ENCODE assay signal across 11 cellular contexts in the genomic region with DNA sequence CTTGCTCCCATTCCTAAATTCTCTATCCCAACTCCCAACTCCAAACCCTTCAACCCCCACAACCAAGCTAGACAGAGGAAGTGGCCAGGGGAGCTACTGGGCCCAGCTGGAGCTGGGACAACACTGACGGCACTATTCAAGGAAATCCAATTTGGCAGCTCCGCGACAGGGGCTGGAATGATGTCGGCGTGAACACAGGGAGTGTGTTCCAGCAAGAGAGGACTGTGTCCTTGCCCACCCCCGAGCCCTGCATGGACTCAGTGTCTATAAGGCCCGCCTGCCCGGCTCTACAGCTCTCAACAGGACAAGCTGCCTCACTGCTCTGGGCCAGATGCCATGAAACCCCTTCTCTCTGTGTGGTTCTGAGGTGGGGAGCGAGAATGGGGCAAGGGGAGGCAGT. TPM values are rescaled to one million over a fixed set of nuclear protein-coding genes. Genes with fewer than 3 reads are reported as not detected.
DNase-seq lines count a peak whose midpoint lies in the region; ATAC-seq and TF ChIP-seq lines count a peak whose summit lies in the region.
"Had no signal": no experiment of that assay in that cellular context is flagged by ENCODE, and none has a peak within 500 bp of the region (broad histone marks: within the 10 kb centered on the region; RNA-seq: fewer than 3 reads in every experiment).

No MANE protein-coding gene starts in this region.

- H3K36me3 ChIP-seq in tibial artery, result peaks cover 0 to 32% (median 12%) of the 10 kb centered on the region in 3 donors

- no peak overlapping the region for H3K4me3 Mint-ChIP-seq in activated CD4-positive, alpha-beta memory T cell treated with anti-CD3 and anti-CD28 coated beads, Interleukin-2, amount 10 ng/mL, durations not matched to agents 7 days and 5 days
- H3K4me3 Mint-ChIP-seq in activated CD4-positive, alpha-beta memory T cell treated with anti-CD3 and anti-CD28 coated beads for 36 hours, result no peak overlapping the region
- no peak overlapping the region for H3K4me3 Mint-ChIP-seq in neural crest cell

- H3K9me3 Mint-ChIP-seq in activated CD4-positive, alpha-beta memory T cell treated with anti-CD3 and anti-CD28 coated beads, Interleukin-2, amount 10 ng/mL, durations not matched to agents 7 days and 5 days, result no peaks in the 10 kb centered on the region
- no peaks in the 10 kb centered on the region for H3K9me3 Mint-ChIP-seq in activated CD4-positive, alpha-beta memory T cell treated with anti-CD3 and anti-CD28 coated beads for 36 hours
- H3K9me3 Mint-ChIP-seq in neural crest cell, result no peaks in the 10 kb centered on the region

- CTCF ChIA-PET in activated CD4-positive, alpha-beta memory T cell treated with anti-CD3 and anti-CD28 coated beads, Interleukin-2, amount 10 ng/mL, durations not matched to agents 7 days and 5 days (lab: Charles Lee), result interaction anchor here (0.8 to 1.4 kb wide), 3 partner anchors 9 to 40 kb away, joined by 3 to 4 read pairs (median 3); no protein-coding TSS in a partner anchor
- CTCF ChIA-PET in activated CD4-positive, alpha-beta memory T cell treated with anti-CD3 and anti-CD28 coated beads for 36 hours (lab: Charles Lee), result interaction anchor here (0.8 to 1.0 kb wide), 3 partner anchors 9 to 106 kb away, joined by 3 to 5 read pairs (median 4); no protein-coding TSS in a partner anchor

- no peak for DNase-seq in activated CD4-positive, alpha-beta memory T cell treated with anti-CD3 and anti-CD28 coated beads, Interleukin-2, amount 10 ng/mL, durations not matched to agents 7 days and 5 days
- no peak for DNase-seq in activated CD4-positive, alpha-beta memory T cell treated with anti-CD3 and anti-CD28 coated beads for 36 hours
- DNase-seq in fibroblast of pulmonary artery (ENCODE audit: low read depth) (peak; percentile 45), neural crest cell (ENCODE audit: low read depth, low spot score) (no peak), tibial artery (peak; percentile 85 to 95), NCI-H2171 (lab: John Stamatoyannopoulos, UW) (no peak), GM13976 (ENCODE audit: low spot score) (no peak)
- DNase-seq: foreskin keratinocyte had no signal

- no peaks in the 10 kb centered on the region for H3K27me3 Mint-ChIP-seq in activated CD4-positive, alpha-beta memory T cell treated with anti-CD3 and anti-CD28 coated beads, Interleukin-2, amount 10 ng/mL, durations not matched to agents 7 days and 5 days
- no peaks in the 10 kb centered on the region for H3K27me3 Mint-ChIP-seq in activated CD4-positive, alpha-beta memory T cell treated with anti-CD3 and anti-CD28 coated beads for 36 hours
- H3K27me3 Mint-ChIP-seq in neural crest cell (ENCODE audit: low read depth), result no peaks in the 10 kb centered on the region

- H3K27ac ChIP-seq in tibial artery, result peak overlapping the region; percentile 88 to 91
- H3K27ac ChIP-seq: A549, foreskin keratinocyte, KMS-11 had no signal

- peaks cover 88% of the 10 kb centered on the region for H3K36me3 Mint-ChIP-seq in activated CD4-positive, alpha-beta memory T cell treated with anti-CD3 and anti-CD28 coated beads, Interleukin-2, amount 10 ng/mL, durations not matched to agents 7 days and 5 days (ENCODE audit: low read depth)
- peaks cover 66% of the 10 kb centered on the region for H3K36me3 Mint-ChIP-seq in activated CD4-positive, alpha-beta memory T cell treated with anti-CD3 and anti-CD28 coated beads for 36 hours
- peaks cover 2% of the 10 kb centered on the region for H3K36me3 Mint-ChIP-seq in neural crest cell (ENCODE audit: low read depth)

- H3K27ac Mint-ChIP-seq in activated CD4-positive, alpha-beta memory T cell treated with anti-CD3 and anti-CD28 coated beads, Interleukin-2, amount 10 ng/mL, durations not matched to agents 7 days and 5 days, result peak overlapping the region; percentile 63
- H3K27ac Mint-ChIP-seq in activated CD4-positive, alpha-beta memory T cell treated with anti-CD3 and anti-CD28 coated beads for 36 hours, result no peak overlapping the region
- peak overlapping the region; percentile 43 for H3K27ac Mint-ChIP-seq in neural crest cell (ENCODE audit: unreplicated experiment)

- H3K27me3 ChIP-seq in tibial artery, result no peaks in the 10 kb centered on the region
- H3K27me3 ChIP-seq: foreskin keratinocyte had no signal

- no peak for ATAC-seq in HG03025 (IDR thresholded peaks at IDR 0.05; ENCODE audit: low FRiP score, unreplicated experiment)
- ATAC-seq: A549, foreskin keratinocyte had no signal

- POLR2A ChIA-PET in activated CD4-positive, alpha-beta memory T cell treated with anti-CD3 and anti-CD28 coated beads, Interleukin-2, amount 10 ng/mL, durations not matched to agents 7 days and 5 days (lab: Charles Lee), result interaction anchor here (1.0 to 5.2 kb wide), 3 partner anchors 9 to 434 kb away, joined by 3 to 25 read pairs (median 7); a partner anchor contains a TSS
- POLR2A ChIA-PET in activated CD4-positive, alpha-beta memory T cell treated with anti-CD3 and anti-CD28 coated beads for 36 hours (lab: Charles Lee), result no interaction called here

- in situ Hi-C loops in GM13976 (cut with MboI; ENCODE audit: low sequenced_read_pairs, unreplicated experiment), result loop anchor here (10.0 kb wide), 1 partner anchor 336 kb away; no protein-coding TSS in a partner anchor

- intact Hi-C loops in activated CD4-positive, alpha-beta memory T cell treated with anti-CD3 and anti-CD28 coated beads for 36 hours (cut with micrococcal nuclease), result no loop called here
- intact Hi-C loops in tibial artery (cut with DNase I; ENCODE audit: low total_unique reads), result loop anchor here (5.0 kb wide), 1 partner anchor 123 kb away; a partner anchor contains a TSS

- H3K4me3 ChIP-seq in fibroblast of pulmonary artery (replicated peaks; ENCODE audit: low read depth, low read length) (no peak overlapping the region), tibial artery (peak overlapping the region; percentile 19 to 38)
- H3K4me3 ChIP-seq: A549 had no signal

- TF ChIP-seq CTCF in fibroblast of pulmonary artery (IDR thresholded peaks at IDR 0.05; ENCODE audit: low read length, missing control alignments) (no peak), neural crest cell (conservative IDR thresholded peaks at IDR 0.05) (no peak), tibial artery (IDR thresholded peaks at IDR 0.05) (no peak), GM13976 (IDR thresholded peaks at IDR 0.05; ENCODE audit: borderline replicate concordance, control extremely low read depth, extremely low read depth, insufficient read depth, missing control alignments) (no peak)

- peaks cover 4% of the 10 kb centered on the region for H3K4me1 Mint-ChIP-seq in activated CD4-positive, alpha-beta memory T cell treated with anti-CD3 and anti-CD28 coated beads, Interleukin-2, amount 10 ng/mL, durations not matched to agents 7 days and 5 days
- peaks cover 5% of the 10 kb centered on the region for H3K4me1 Mint-ChIP-seq in activated CD4-positive, alpha-beta memory T cell treated with anti-CD3 and anti-CD28 coated beads for 36 hours (ENCODE audit: low read depth)
- peaks cover 29% of the 10 kb centered on the region for H3K4me1 Mint-ChIP-seq in neural crest cell

- H3K9me3 ChIP-seq in tibial artery, result no peaks in the 10 kb centered on the region
- H3K9me3 ChIP-seq: A549 had no signal

- peaks cover 0 to 95% (median 76%) of the 10 kb centered on the region in 4 donors for H3K4me1 ChIP-seq in tibial artery
- H3K4me1 ChIP-seq: foreskin keratinocyte had no signal

RNA-seq across cellular contexts. Expression of a gene that starts 11.3 kb away (rescaled TPM):
- total RNA-seq in activated CD4-positive, alpha-beta memory T cell treated with anti-CD3 and anti-CD28 coated beads, Interleukin-2, amount 10 ng/mL, durations not matched to agents 7 days and 5 days, result 100 to 1,000 TPM; 181 to 182 TPM
- 100 to 1,000 TPM; 104 to 105 TPM for total RNA-seq in activated CD4-positive, alpha-beta memory T cell treated with anti-CD3 and anti-CD28 coated beads for 36 hours
- total RNA-seq in neural crest cell, result 49.7 and 53.1 TPM in 2 replicates

RNA-seq across cellular contexts. Expression of a gene that starts 11.9 kb away (rescaled TPM):
- total RNA-seq in activated CD4-positive, alpha-beta memory T cell treated with anti-CD3 and anti-CD28 coated beads, Interleukin-2, amount 10 ng/mL, durations not matched to agents 7 days and 5 days, result 10 to 100 TPM; 23.1 to 23.6 TPM
- 10 to 100 TPM; 16.9 to 18.3 TPM for total RNA-seq in activated CD4-positive, alpha-beta memory T cell treated with anti-CD3 and anti-CD28 coated beads for 36 hours
- 47.2 and 47.5 TPM in 2 replicates for total RNA-seq in neural crest cell

RNA-seq across cellular contexts. Expression of a gene that starts 21.4 kb away (rescaled TPM):
- 1 to 10 TPM; 5.2 to 5.8 TPM for total RNA-seq in activated CD4-positive, alpha-beta memory T cell treated with anti-CD3 and anti-CD28 coated beads, Interleukin-2, amount 10 ng/mL, durations not matched to agents 7 days and 5 days
- 1 to 10 TPM; 3.1 to 4.0 TPM for total RNA-seq in activated CD4-positive, alpha-beta memory T cell treated with anti-CD3 and anti-CD28 coated beads for 36 hours
- 6.4 and 7.7 TPM in 2 replicates for total RNA-seq in neural crest cell

RNA-seq across cellular contexts. Expression of a gene that starts 42.0 kb away (rescaled TPM):
- 10 to 100 TPM; 38.1 to 42.9 TPM for total RNA-seq in activated CD4-positive, alpha-beta memory T cell treated with anti-CD3 and anti-CD28 coated beads, Interleukin-2, amount 10 ng/mL, durations not matched to agents 7 days and 5 days
- total RNA-seq in activated CD4-positive, alpha-beta memory T cell treated with anti-CD3 and anti-CD28 coated beads for 36 hours, result 10 to 100 TPM; 21.5 to 26.0 TPM
- 33.5 and 37.6 TPM in 2 replicates for total RNA-seq in neural crest cell

Comparison
In these comparisons a context has a peak if more than half of its experiments do, and no peak if none do; other contexts are left out.
1. DNase-seq: peak in fibroblast of pulmonary artery (single experiment) and tibial artery (2 of 2); none in activated CD4-positive, alpha-beta memory T cell treated with anti-CD3 and anti-CD28 coated beads, Interleukin-2, amount 10 ng/mL, durations not matched to agents 7 days and 5 days (single experiment), activated CD4-positive, alpha-beta memory T cell treated with anti-CD3 and anti-CD28 coated beads for 36 hours (single experiment), neural crest cell (single experiment), NCI-H2171 (single experiment) and GM13976 (single experiment).